In the genomic region with DNA sequence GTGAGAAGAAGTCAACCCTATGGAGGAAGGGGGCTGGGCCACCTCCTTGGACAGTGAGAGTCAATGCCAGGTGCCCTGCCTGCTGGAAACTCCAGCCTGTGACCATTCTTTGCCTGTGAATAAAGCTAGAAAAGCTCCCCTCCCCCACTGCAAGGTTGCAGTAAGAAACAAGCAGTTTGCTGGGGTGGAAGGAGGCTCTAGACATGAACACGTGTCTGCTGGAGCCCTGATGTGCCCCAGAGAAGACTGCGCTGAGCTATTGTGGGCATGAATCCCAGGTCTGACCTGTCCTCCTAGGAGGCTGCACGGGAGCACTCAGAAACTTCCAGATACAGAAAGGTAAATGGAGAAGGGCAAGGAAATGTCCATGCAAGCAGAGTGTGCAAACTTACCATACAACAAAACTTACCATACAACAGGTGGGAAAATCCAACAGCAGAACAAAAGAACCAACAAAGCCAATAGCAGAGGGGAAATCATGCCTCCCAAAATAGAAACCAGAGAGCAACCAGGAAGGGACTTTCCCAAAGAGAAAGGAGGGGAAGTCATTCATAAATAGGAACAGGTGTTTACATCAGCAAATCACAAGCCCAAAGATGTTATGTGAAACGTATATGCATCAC, we compare ENCODE assay signal across 12 cellular contexts.
DNase-seq lines count a peak whose midpoint lies in the region; ATAC-seq, FAIRE-seq and TF ChIP-seq lines count a peak whose summit lies in the region.
"Had no signal": no experiment of that assay in that cellular context is flagged by ENCODE, and none has a peak within 500 bp of the region (broad histone marks: within the 10 kb centered on the region; RNA-seq: fewer than 3 reads in every experiment).

No MANE protein-coding gene starts in this region.

- H3K27ac Mint-ChIP-seq in activated naive CD8-positive, alpha-beta T cell treated with anti-CD3 and anti-CD28 coated beads, Interleukin-2, amount 50 U/mL, for 24 hours, result peak overlapping the region; percentile 56

- H3K27ac ChIP-seq in gastroesophageal sphincter, result no peak overlapping the region

- peaks cover 0 to 4% (median 0%) of the 10 kb centered on the region in 3 donors for H3K9me3 ChIP-seq in gastroesophageal sphincter

- H3K4me3 Mint-ChIP-seq in activated naive CD8-positive, alpha-beta T cell treated with anti-CD3 and anti-CD28 coated beads, Interleukin-2, amount 50 U/mL, for 24 hours, result no peak overlapping the region

- H3K27me3 ChIP-seq in gastroesophageal sphincter, result peaks cover 1% of the 10 kb centered on the region

- H3K4me3 ChIP-seq in gastroesophageal sphincter, result no peak overlapping the region

- DNase-seq in GM12891 (ENCODE audit: insufficient read length, low spot score) (no peak), SKM-1 (lab: John Stamatoyannopoulos, UW; ENCODE audit: unreplicated experiment) (no peak), urothelium cell line (ENCODE audit: low spot score) (no peak), HK-2 (ENCODE audit: unreplicated experiment) (no peak)
- DNase-seq in activated naive CD8-positive, alpha-beta T cell treated with anti-CD3 and anti-CD28 coated beads, Interleukin-2, amount 50 U/mL, for 24 hours, result no peak
- DNase-seq: GF-D8, posterior cingulate gyrus had no signal

- H3K4me1 ChIP-seq in gastroesophageal sphincter, result no peaks in the 10 kb centered on the region

- H3K27me3 Mint-ChIP-seq in activated naive CD8-positive, alpha-beta T cell treated with anti-CD3 and anti-CD28 coated beads, Interleukin-2, amount 50 U/mL, for 24 hours, result peaks cover 5% of the 10 kb centered on the region

- no peak for TF ChIP-seq CTCF in gastroesophageal sphincter (IDR thresholded peaks at IDR 0.05)

- no peaks in the 10 kb centered on the region for H3K36me3 Mint-ChIP-seq in activated naive CD8-positive, alpha-beta T cell treated with anti-CD3 and anti-CD28 coated beads, Interleukin-2, amount 50 U/mL, for 24 hours (ENCODE audit: low read depth)

- ATAC-seq in GM19438 (IDR thresholded peaks at IDR 0.05; ENCODE audit: low read depth, unreplicated experiment) (peak; percentile 61), HG03045 (IDR thresholded peaks at IDR 0.05; ENCODE audit: unreplicated experiment) (peak; percentile 53), gastroesophageal sphincter (no peak)
- peak; percentile 49 for ATAC-seq in activated naive CD8-positive, alpha-beta T cell treated with anti-CD3 and anti-CD28 coated beads, Interleukin-2, amount 50 U/mL, for 24 hours
- ATAC-seq: HepG2, Panc1 had no signal

- H3K9me3 Mint-ChIP-seq in activated naive CD8-positive, alpha-beta T cell treated with anti-CD3 and anti-CD28 coated beads, Interleukin-2, amount 50 U/mL, for 24 hours, result peaks cover 5% of the 10 kb centered on the region

- TF ChIP-seq POLR2A in GM12891 (IDR thresholded peaks at IDR 0.05; ENCODE audit: low read depth, low read length), result no peak
- no peak for TF ChIP-seq POLR2A in gastroesophageal sphincter (IDR thresholded peaks at IDR 0.05)

- TF ChIP-seq EP300 in gastroesophageal sphincter (IDR thresholded peaks at IDR 0.05), result no peak

- 43 to 100% methylated on average over 2 to 4 of the region's 4 CpGs for WGBS in gastroesophageal sphincter (ENCODE audit: low coverage in 1 of 2), 2 donors

- H3K4me1 Mint-ChIP-seq in activated naive CD8-positive, alpha-beta T cell treated with anti-CD3 and anti-CD28 coated beads, Interleukin-2, amount 50 U/mL, for 24 hours, result peaks cover 18% of the 10 kb centered on the region

- H3K36me3 ChIP-seq in gastroesophageal sphincter, result no peaks in the 10 kb centered on the region

- FAIRE-seq in GM12891 (lab: Jason Lieb, UNC) (peak; percentile 91), urothelium cell line (lab: Jason Lieb, UNC) (no peak)
- FAIRE-seq: HepG2 had no signal

TF ChIP-seq in GM12891, 5 proteins besides CTCF, POLR2A, EP300 and RAD21:
- peak; percentile 27; the same call in 1 of the 2 replicates for TF ChIP-seq POU2F2 (IDR thresholded peaks at IDR 0.05; ENCODE audit: low read depth, low read length)
- TF ChIP-seq TAF1 (IDR thresholded peaks at IDR 0.05; ENCODE audit: low read depth, low read length), result no peak
- no peak for TF ChIP-seq PAX5 (IDR thresholded peaks at IDR 0.05; ENCODE audit: insufficient read depth, low read length, severe bottlenecking)
- TF ChIP-seq POLR2AphosphoS5 (IDR thresholded peaks at IDR 0.05; ENCODE audit: low read depth, low read length), result no peak
- TF ChIP-seq SPI1 (IDR thresholded peaks at IDR 0.05; ENCODE audit: low read depth, low read length), result peak; percentile 76
